ENCODE assay signal across 26 cellular contexts in genomic region chr10:96216775-96217174, GRCh38.
"Had no signal": no experiment of that assay in that cellular context is flagged by ENCODE, and none has a peak within 500 bp of the region (broad histone marks: within the 10 kb centered on the region; RNA-seq: fewer than 3 reads in every experiment).

No MANE protein-coding gene starts in this region.

- H3K36me3 ChIP-seq: colonic mucosa, gastrocnemius medialis, left lung had no signal

- H3K4me3 ChIP-seq: colonic mucosa, esophagus squamous epithelium, gastrocnemius medialis, heart right ventricle, left lung, lower lobe of right lung had no signal

- H3K9me3 ChIP-seq: colonic mucosa, esophagus squamous epithelium, gastrocnemius medialis, heart right ventricle, left lung, lower lobe of right lung had no signal

- FAIRE-seq: endometrium, islet of Langerhans, keratinocyte had no signal

- H3K27ac ChIP-seq: colonic mucosa, epithelial cell of prostate, esophagus squamous epithelium, gastrocnemius medialis, heart right ventricle, left lung, lower lobe of right lung had no signal

- H3K9me3 Mint-ChIP-seq: dendritic cell treated with granulocyte-macrophage colony-stimulating factor and Interleukin-4, amounts not matched to agents 40 ng/mL and 50 ng/mL, for 4 days; effector memory CD8-positive, alpha-beta T cell; endodermal cell had no signal

- ATAC-seq: effector memory CD8-positive, alpha-beta T cell; esophagus mucosa; gastrocnemius medialis; heart right ventricle; left cardiac atrium; left lung; left ventricle myocardium superior; lower lobe of right lung had no signal

- DNase-seq: colonic mucosa; cortex of kidney; effector CD8-positive, alpha-beta T cell; effector memory CD8-positive, alpha-beta T cell; endodermal cell; erythroblast; esophagus squamous epithelium; foreskin fibroblast; foreskin melanocyte; gastrocnemius medialis; glutamatergic neuron; head of caudate nucleus; heart right ventricle; hippocampal formation; left cardiac atrium; left lung; left ventricle myocardium superior; lower lobe of right lung; mesendoderm; midbrain had no signal

- H3K27me3 ChIP-seq: colonic mucosa, gastrocnemius medialis, left lung had no signal

- H3K4me1 ChIP-seq: colonic mucosa, esophagus squamous epithelium, gastrocnemius medialis, left lung, lower lobe of right lung had no signal

- H3K4me3 Mint-ChIP-seq: dendritic cell treated with granulocyte-macrophage colony-stimulating factor and Interleukin-4, amounts not matched to agents 40 ng/mL and 50 ng/mL, for 4 days; effector memory CD8-positive, alpha-beta T cell; endodermal cell had no signal

- H3K27ac Mint-ChIP-seq: dendritic cell treated with granulocyte-macrophage colony-stimulating factor and Interleukin-4, amounts not matched to agents 40 ng/mL and 50 ng/mL, for 4 days; effector memory CD8-positive, alpha-beta T cell; endodermal cell had no signal

- H3K27me3 Mint-ChIP-seq: dendritic cell treated with granulocyte-macrophage colony-stimulating factor and Interleukin-4, amounts not matched to agents 40 ng/mL and 50 ng/mL, for 4 days had no signal
